In the genomic region with DNA sequence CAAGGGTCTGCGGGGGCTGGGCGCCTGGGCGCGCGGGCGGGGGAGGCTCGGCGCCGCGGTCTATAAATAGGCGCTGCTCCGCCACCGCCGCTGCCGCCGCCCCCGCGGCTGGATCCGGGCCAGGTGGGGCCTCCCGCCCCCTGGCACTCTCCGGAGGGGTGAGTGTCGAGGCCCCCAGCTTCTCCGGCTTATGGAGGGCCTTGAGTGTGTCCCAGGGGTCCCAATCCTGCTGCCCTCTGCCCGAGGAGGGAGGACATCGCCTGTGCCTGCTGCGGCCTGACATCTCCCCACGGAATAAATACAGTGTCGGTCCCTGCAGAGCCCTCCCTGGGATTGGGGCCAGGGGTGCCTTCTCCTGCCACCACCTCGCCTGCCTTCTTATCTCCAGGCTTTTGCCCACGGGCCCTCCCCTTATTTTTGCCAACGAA, we compare ENCODE assay signal across 9 cellular contexts. TPM values are rescaled to one million over a fixed set of nuclear protein-coding genes. Genes with fewer than 3 reads are reported as not detected.
DNase-seq lines count a peak whose midpoint lies in the region; ATAC-seq and TF ChIP-seq lines count a peak whose summit lies in the region.
"Had no signal": no experiment of that assay in that cellular context is flagged by ENCODE, and none has a peak within 500 bp of the region (broad histone marks: within the 10 kb centered on the region; RNA-seq: fewer than 3 reads in every experiment).

No MANE protein-coding gene starts in this region.

- H3K9me3 Mint-ChIP-seq in activated naive CD4-positive, alpha-beta T cell treated with anti-CD3 and anti-CD28 coated beads for 36 hours = no peaks in the 10 kb centered on the region
- no peaks in the 10 kb centered on the region for H3K9me3 Mint-ChIP-seq in activated naive CD4-positive, alpha-beta T cell treated with anti-CD3 and anti-CD28 coated beads, Interleukin-2, amount 50 U/mL, for 72 hours

- CTCF ChIA-PET in activated naive CD4-positive, alpha-beta T cell treated with anti-CD3 and anti-CD28 coated beads for 36 hours (lab: Charles Lee) = interaction anchor here (0.8 to 1.4 kb wide), 2 partner anchors 12 to 37 kb away, joined by 3 to 6 read pairs; no protein-coding TSS in a partner anchor

- DNase-seq in activated naive CD4-positive, alpha-beta T cell treated with anti-CD3 and anti-CD28 coated beads for 36 hours = no peak
- DNase-seq in activated naive CD4-positive, alpha-beta T cell treated with anti-CD3 and anti-CD28 coated beads, Interleukin-2, amount 50 U/mL, for 72 hours (ENCODE audit: low spot score in 2 of 2) = no peak
- DNase-seq in ascending aorta (ENCODE audit: low spot score in 2 of 2) (no peak), lower lobe of right lung (no peak), upper lobe of left lung (no peak), NCI-H1436 (lab: John Stamatoyannopoulos, UW) (no peak), iPS-NIHi7 (ENCODE audit: extremely low spot score) (no peak)
- DNase-seq: T-helper 9 cell had no signal

- no peaks in the 10 kb centered on the region for H3K9me3 ChIP-seq in ascending aorta
- no peaks in the 10 kb centered on the region for H3K9me3 ChIP-seq in lower lobe of right lung
- H3K9me3 ChIP-seq in upper lobe of left lung = no peaks in the 10 kb centered on the region

- H3K4me3 Mint-ChIP-seq in activated naive CD4-positive, alpha-beta T cell treated with anti-CD3 and anti-CD28 coated beads for 36 hours = peak overlapping the region; percentile 52

- no peak for ATAC-seq in activated naive CD4-positive, alpha-beta T cell treated with anti-CD3 and anti-CD28 coated beads, Interleukin-2, amount 50 U/mL, for 72 hours
- ATAC-seq in lower lobe of right lung (no peak), upper lobe of left lung (ENCODE audit: low FRiP score in 2 of 2) (no peak), GM19351 (IDR thresholded peaks at IDR 0.05; ENCODE audit: unreplicated experiment) (no peak)

- H3K36me3 ChIP-seq in ascending aorta (peaks cover 10 to 18% of the 10 kb centered on the region in 2 donors), lower lobe of right lung (no peaks in the 10 kb centered on the region), upper lobe of left lung (peaks cover 0 to 9% (median 3%) of the 10 kb centered on the region in 4 donors)

- no peak for TF ChIP-seq EP300 in upper lobe of left lung (IDR thresholded peaks at IDR 0.05)

- no peak overlapping the region for H3K27ac Mint-ChIP-seq in activated naive CD4-positive, alpha-beta T cell treated with anti-CD3 and anti-CD28 coated beads for 36 hours
- no peak overlapping the region for H3K27ac Mint-ChIP-seq in activated naive CD4-positive, alpha-beta T cell treated with anti-CD3 and anti-CD28 coated beads, Interleukin-2, amount 50 U/mL, for 72 hours

- intact Hi-C loops in activated naive CD4-positive, alpha-beta T cell treated with anti-CD3 and anti-CD28 coated beads for 36 hours (cut with micrococcal nuclease) = loop anchor here (2.0 kb wide), 1 partner anchor 38 kb away; no protein-coding TSS in a partner anchor
- intact Hi-C loops in ascending aorta (cut with DNase I) (loop anchor here (2.0 to 10.0 kb wide), 8 partner anchors 84 to 574 kb away; a partner anchor contains a TSS), lower lobe of right lung (cut with DNase I) (no loop called here)

- peaks cover 12% of the 10 kb centered on the region for H3K4me1 Mint-ChIP-seq in activated naive CD4-positive, alpha-beta T cell treated with anti-CD3 and anti-CD28 coated beads for 36 hours (ENCODE audit: low read depth)

- peaks cover 13 to 27% of the 10 kb centered on the region in 2 donors for H3K4me1 ChIP-seq in ascending aorta
- peaks cover 35% of the 10 kb centered on the region for H3K4me1 ChIP-seq in lower lobe of right lung
- H3K4me1 ChIP-seq in upper lobe of left lung = peaks cover 34 to 50% (median 44%) of the 10 kb centered on the region in 4 donors

- no peak for TF ChIP-seq CTCF in ascending aorta (IDR thresholded peaks at IDR 0.05)
- TF ChIP-seq CTCF in lower lobe of right lung (IDR thresholded peaks at IDR 0.05) = no peak
- TF ChIP-seq CTCF in upper lobe of left lung (IDR thresholded peaks at IDR 0.05) = no peak

- peaks cover 41% of the 10 kb centered on the region for H3K27me3 Mint-ChIP-seq in activated naive CD4-positive, alpha-beta T cell treated with anti-CD3 and anti-CD28 coated beads for 36 hours (ENCODE audit: low read depth)

- H3K4me3 ChIP-seq in ascending aorta = peak overlapping the region; percentile 85 to 87
- peak overlapping the region; percentile 61 for H3K4me3 ChIP-seq in lower lobe of right lung
- peak overlapping the region in 3 of 4 donors; percentile 55 to 80 (median 68) for H3K4me3 ChIP-seq in upper lobe of left lung

- no peaks in the 10 kb centered on the region for H3K27me3 ChIP-seq in ascending aorta
- H3K27me3 ChIP-seq in lower lobe of right lung (ENCODE audit: low read depth) = peaks cover 80% of the 10 kb centered on the region
- peaks cover 0 to 39% (median 18%) of the 10 kb centered on the region in 4 donors for H3K27me3 ChIP-seq in upper lobe of left lung

- H3K27ac ChIP-seq in ascending aorta (peak overlapping the region; percentile 78 to 80), lower lobe of right lung (peak overlapping the region; percentile 24), upper lobe of left lung (peak overlapping the region in 2 of 4 donors; percentile 8 to 63)

- no peaks in the 10 kb centered on the region for H3K36me3 Mint-ChIP-seq in activated naive CD4-positive, alpha-beta T cell treated with anti-CD3 and anti-CD28 coated beads for 36 hours (ENCODE audit: low read depth)
- H3K36me3 Mint-ChIP-seq in activated naive CD4-positive, alpha-beta T cell treated with anti-CD3 and anti-CD28 coated beads, Interleukin-2, amount 50 U/mL, for 72 hours = no peaks in the 10 kb centered on the region

- 32 to 38% methylated on average over 9 to 12 of the region's 31 CpGs for WGBS in upper lobe of left lung, 2 donors

- TF ChIP-seq POLR2A in upper lobe of left lung (IDR thresholded peaks at IDR 0.05) = no peak

RNA-seq across cellular contexts. Expression of a gene that starts 4.3 kb away (rescaled TPM):
- total RNA-seq in activated naive CD4-positive, alpha-beta T cell treated with anti-CD3 and anti-CD28 coated beads for 36 hours = not detected
- not detected for total RNA-seq in activated naive CD4-positive, alpha-beta T cell treated with anti-CD3 and anti-CD28 coated beads, Interleukin-2, amount 50 U/mL, for 72 hours
- total RNA-seq in ascending aorta (50.2 TPM), lower lobe of right lung (2.8 TPM), upper lobe of left lung (10 to 100 TPM in 1 of 6 donors, 1 to 10 TPM in 5; 1.5 to 23.7 (median 6.6) TPM)

RNA-seq across cellular contexts. Expression of a gene that starts 4.8 kb away (rescaled TPM):
- under 1 TPM; 0.47 to 0.81 TPM for total RNA-seq in activated naive CD4-positive, alpha-beta T cell treated with anti-CD3 and anti-CD28 coated beads for 36 hours
- 1 to 10 TPM in 1 of 2 donors, under 1 TPM in 1; 0.41 to 1.2 TPM for total RNA-seq in activated naive CD4-positive, alpha-beta T cell treated with anti-CD3 and anti-CD28 coated beads, Interleukin-2, amount 50 U/mL, for 72 hours
- total RNA-seq in ascending aorta (105 TPM), lower lobe of right lung (9.3 TPM), upper lobe of left lung (10 to 100 TPM in 5 of 6 donors, 1 to 10 TPM in 1; 6.0 to 30.0 (median 17.1) TPM)

RNA-seq across cellular contexts. Expression of a gene that starts 41.5 kb away (rescaled TPM):
- total RNA-seq in activated naive CD4-positive, alpha-beta T cell treated with anti-CD3 and anti-CD28 coated beads for 36 hours = not detected
- not detected for total RNA-seq in activated naive CD4-positive, alpha-beta T cell treated with anti-CD3 and anti-CD28 coated beads, Interleukin-2, amount 50 U/mL, for 72 hours
- not detected for total RNA-seq in ascending aorta
- total RNA-seq in lower lobe of right lung = 13.5 TPM
- total RNA-seq in upper lobe of left lung = 10 to 100 TPM in 2 of 6 donors, 1 to 10 TPM in 4; 1.0 to 12.2 (median 5.4) TPM
